Comparison of ENCODE assay signal across 2 cellular contexts in genomic region chr1:150267896-150268295, GRCh38.
TF ChIP-seq lines count a peak whose summit lies in the region.

No MANE protein-coding gene starts in this region.

TF ChIP-seq in A549, 52 proteins besides CTCF, POLR2A, EP300 and RAD21:
- TF ChIP-seq EHMT2 (IDR thresholded peaks at IDR 0.05; ENCODE audit: low read depth), result no peak
- TF ChIP-seq MAZ (IDR thresholded peaks at IDR 0.05; ENCODE audit: borderline replicate concordance, low read depth, low read length), result no peak
- TF ChIP-seq USF2 (IDR thresholded peaks at IDR 0.05), result no peak
- no peak for TF ChIP-seq ZC3H11A (IDR thresholded peaks at IDR 0.05)
- no peak for TF ChIP-seq ZNF302 (CRISPR knock-in tag; IDR thresholded peaks at IDR 0.05)

TF ChIP-seq in IMR-90, 13 proteins besides CTCF, POLR2A, EP300 and RAD21:
- TF ChIP-seq RCOR1 (IDR thresholded peaks at IDR 0.05; ENCODE audit: insufficient replicate concordance, low read length) (no peak), ELK1 (IDR thresholded peaks at IDR 0.05; ENCODE audit: borderline replicate concordance, low read depth, low read length) (no peak), BHLHE40 (IDR thresholded peaks at IDR 0.05; ENCODE audit: low read depth, low read length) (no peak), SMC3 (IDR thresholded peaks at IDR 0.05; ENCODE audit: low read depth, low read length) (no peak), USF2 (IDR thresholded peaks at IDR 0.05; ENCODE audit: low read depth, low read length) (peak; percentile 40; the same call in 1 of the 2 replicates), FOS (IDR thresholded peaks at IDR 0.05; ENCODE audit: low read depth, low read length) (no peak)
